ENCODE assay signal across 22 cellular contexts in the genomic region with DNA sequence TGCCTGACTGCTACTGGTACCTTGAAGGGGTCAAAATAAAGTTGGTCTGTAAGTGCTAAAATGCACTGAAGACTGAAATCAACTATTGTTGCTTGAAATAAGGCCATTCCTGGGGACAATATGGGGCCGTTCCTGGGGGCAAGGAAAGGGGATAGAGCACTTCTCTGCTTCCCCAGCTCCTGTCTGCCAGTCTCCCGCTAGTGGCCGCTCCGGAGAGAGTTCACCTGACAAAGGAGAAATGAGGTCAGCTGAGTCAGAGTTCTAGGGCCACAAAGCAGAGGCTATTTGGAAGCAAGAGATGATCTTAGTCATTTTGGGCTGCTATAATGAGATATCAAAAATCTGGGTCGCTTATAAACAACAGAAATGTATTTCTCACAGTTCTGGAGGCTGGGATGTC.
DNase-seq lines count a peak whose midpoint lies in the region; ATAC-seq and TF ChIP-seq lines count a peak whose summit lies in the region.
"Had no signal": no experiment of that assay in that cellular context is flagged by ENCODE, and none has a peak within 500 bp of the region (broad histone marks: within the 10 kb centered on the region; RNA-seq: fewer than 3 reads in every experiment).

No MANE protein-coding gene starts in this region.

- H3K4me1 Mint-ChIP-seq in GM23338 = peaks cover 4% of the 10 kb centered on the region; the same call in 2 of the 3 replicates
- H3K4me1 Mint-ChIP-seq: CD4-positive, CD25-positive, alpha-beta regulatory T cell had no signal

- peaks cover 21% of the 10 kb centered on the region for H3K4me1 ChIP-seq in ACC112 (ENCODE audit: control insufficient read depth, insufficient read depth, low read length, unreplicated experiment)
- H3K4me1 ChIP-seq in GM23338 (ENCODE audit: insufficient read depth) = no peaks in the 10 kb centered on the region
- H3K4me1 ChIP-seq in OCI-LY1 (ENCODE audit: insufficient read depth, low read length, severe bottlenecking) = no peaks in the 10 kb centered on the region
- H3K4me1 ChIP-seq: Peyer's patch had no signal

- no peaks in the 10 kb centered on the region for H3K27me3 Mint-ChIP-seq in GM23338 (ENCODE audit: insufficient read depth, low read depth, poor library complexity)
- H3K27me3 Mint-ChIP-seq: CD4-positive, CD25-positive, alpha-beta regulatory T cell had no signal

- H3F3A ChIP-seq in GM23338 (replicated peaks; ENCODE audit: low read depth) (no peaks in the 10 kb centered on the region), OCI-LY1 (ENCODE audit: insufficient read depth, low read length) (no peaks in the 10 kb centered on the region)

- no peaks in the 10 kb centered on the region for H3K79me2 ChIP-seq in ACC112 (ENCODE audit: control insufficient read depth, insufficient read depth, low read length, unreplicated experiment)
- no peaks in the 10 kb centered on the region for H3K79me2 ChIP-seq in GM23338 (replicated peaks; ENCODE audit: insufficient read depth)
- no peaks in the 10 kb centered on the region for H3K79me2 ChIP-seq in OCI-LY1 (ENCODE audit: insufficient read depth, low read length)

- H3K4me3 Mint-ChIP-seq in GM23338 = no peak overlapping the region
- H3K4me3 Mint-ChIP-seq: CD4-positive, CD25-positive, alpha-beta regulatory T cell had no signal

- H3K27me3 ChIP-seq in ACC112 (ENCODE audit: insufficient read depth, low read length) (no peaks in the 10 kb centered on the region), GM23338 (ENCODE audit: insufficient read depth) (no peaks in the 10 kb centered on the region), OCI-LY1 (ENCODE audit: insufficient read depth, low read length) (no peaks in the 10 kb centered on the region)
- H3K27me3 ChIP-seq: Peyer's patch had no signal

- peaks cover 23% of the 10 kb centered on the region for H3K9me2 ChIP-seq in GM23338 (ENCODE audit: insufficient read depth)
- no peaks in the 10 kb centered on the region for H3K9me2 ChIP-seq in OCI-LY1 (ENCODE audit: low read depth, low read length)

- TF ChIP-seq CTCF in GM23338 (conservative IDR thresholded peaks at IDR 0.05; ENCODE audit: low read depth in 2 of 2) (peak in 1 of 2 experiments; percentile 20; a peak in 1 of 4 replicates), OCI-LY1 (IDR thresholded peaks at IDR 0.05; ENCODE audit: low read length) (peak; percentile 41; the same call in 1 of the 2 replicates)

- H4K20me1 ChIP-seq in GM23338 (replicated peaks; ENCODE audit: insufficient read depth) = no peaks in the 10 kb centered on the region
- H4K20me1 ChIP-seq in OCI-LY1 (ENCODE audit: insufficient read depth, low read length) = no peaks in the 10 kb centered on the region

- H3K4me3 ChIP-seq in ACC112 (ENCODE audit: low read depth, low read length) (no peak overlapping the region), GM23338 (no peak overlapping the region), OCI-LY1 (ENCODE audit: low read depth, low read length, poor library complexity, severe bottlenecking) (no peak overlapping the region)
- H3K4me3 ChIP-seq: GM12878, Peyer's patch, SK-N-MC had no signal

- H3K36me3 ChIP-seq in ACC112 (ENCODE audit: insufficient read depth, low read length) = no peaks in the 10 kb centered on the region
- H3K36me3 ChIP-seq in GM23338 (ENCODE audit: insufficient read depth) = no peaks in the 10 kb centered on the region
- no peaks in the 10 kb centered on the region for H3K36me3 ChIP-seq in OCI-LY1 (ENCODE audit: insufficient read depth, low read length)
- H3K36me3 ChIP-seq: Peyer's patch had no signal

- H3K27ac Mint-ChIP-seq in GM23338 = no peak overlapping the region

- H3K27ac ChIP-seq in ACC112 (ENCODE audit: low read depth, low read length) (peak overlapping the region; percentile 34; the same call in 1 of the 2 replicates), GM23338 (ENCODE audit: low read depth) (no peak overlapping the region), OCI-LY1 (ENCODE audit: low read depth, low read length, poor library complexity, severe bottlenecking) (no peak overlapping the region)
- H3K27ac ChIP-seq: Peyer's patch, SK-N-MC had no signal

- H3K9me3 Mint-ChIP-seq in GM23338 = peaks cover 19% of the 10 kb centered on the region

- H3K4me2 ChIP-seq in GM23338 (no peak overlapping the region), OCI-LY1 (ENCODE audit: low read length) (no peak overlapping the region)

- H3K36me3 Mint-ChIP-seq in GM23338 (ENCODE audit: low read depth) = no peaks in the 10 kb centered on the region
- H3K36me3 Mint-ChIP-seq: CD4-positive, CD25-positive, alpha-beta regulatory T cell had no signal

- H3K9ac ChIP-seq in OCI-LY1 (ENCODE audit: low read length) = no peak overlapping the region

- H3K9me3 ChIP-seq in OCI-LY1 (ENCODE audit: low read length) = no peaks in the 10 kb centered on the region
- H3K9me3 ChIP-seq: Peyer's patch had no signal

- no peak for DNase-seq in GM23338 (ENCODE audit: low spot score)
- DNase-seq in islet precursor cell = peak; percentile 65
- DNase-seq in NOMO-1 (lab: John Stamatoyannopoulos, UW; ENCODE audit: unreplicated experiment in 2 of 2) = no peak
- no peak for DNase-seq in ecto neural progenitor cell (ENCODE audit: low spot score)
- DNase-seq: 8988T; CD4-positive, CD25-positive, alpha-beta regulatory T cell; HCEC 1CT; Karpas-422; MV-4-11; NCI-H1105; NCI-H1436 treated with DMSO at 0.1 percent for 48 hours; NCI-H1930; NCI-H2107; NCI-H524 treated with DMSO at 0.1 percent for 48 hours; Peyer's patch; SIG-M5 had no signal

- ATAC-seq in GM23338 = peak; percentile 43
- no peak for ATAC-seq in GM21717 (IDR thresholded peaks at IDR 0.05; ENCODE audit: unreplicated experiment)
- ATAC-seq in GM18870 (IDR thresholded peaks at IDR 0.05; ENCODE audit: unreplicated experiment) = no peak
- ATAC-seq: GM12878 had no signal

- H2AFZ ChIP-seq in ACC112 (ENCODE audit: low read length, unreplicated experiment) = no peak overlapping the region
- peak overlapping the region; percentile 61; the same call in 1 of the 2 replicates for H2AFZ ChIP-seq in GM23338
- H2AFZ ChIP-seq in OCI-LY1 (ENCODE audit: low read length) = no peak overlapping the region

TF ChIP-seq in GM23338, 12 proteins besides CTCF, POLR2A, EP300 and RAD21:
- TF ChIP-seq JUNB (IDR thresholded peaks at IDR 0.05; ENCODE audit: unreplicated experiment) (no peak), POLR2AphosphoS5 (IDR thresholded peaks at IDR 0.05; ENCODE audit: low read depth) (no peak), ZNF114 (CRISPR knock-in tag; IDR thresholded peaks at IDR 0.05) (no peak)
